ENCODE assay signal across 15 cellular contexts in the genomic region with DNA sequence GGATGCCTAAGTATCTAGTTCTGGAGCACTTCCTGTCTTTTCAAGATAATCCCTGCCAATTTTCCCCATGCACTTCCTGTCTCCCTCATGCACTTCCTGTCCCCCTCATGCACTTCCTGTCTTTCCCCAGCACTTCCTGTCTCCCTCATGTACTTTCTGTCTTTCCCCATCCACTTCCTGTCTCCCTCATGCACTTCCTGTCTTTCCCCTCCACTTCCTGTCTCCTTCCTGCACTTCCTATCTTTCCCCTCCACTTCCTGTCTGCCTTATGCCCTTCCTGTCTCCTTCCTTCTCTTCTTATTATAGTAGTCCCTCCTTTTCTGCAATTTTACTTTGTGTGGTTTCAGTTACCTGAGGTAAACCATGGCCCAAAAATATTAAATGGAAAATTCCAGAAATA. TPM values are rescaled to one million over a fixed set of nuclear protein-coding genes. Genes with fewer than 3 reads are reported as not detected.
DNase-seq lines count a peak whose midpoint lies in the region; ATAC-seq, FAIRE-seq and TF ChIP-seq lines count a peak whose summit lies in the region.
"Had no signal": no experiment of that assay in that cellular context is flagged by ENCODE, and none has a peak within 500 bp of the region (broad histone marks: within the 10 kb centered on the region; RNA-seq: fewer than 3 reads in every experiment).

No MANE protein-coding gene starts in this region.

- TF ChIP-seq CTCF in HepG2 (CRISPR knock-in tag; IDR thresholded peaks at IDR 0.05) (no peak), right lobe of liver (IDR thresholded peaks at IDR 0.05) (no peak), Loucy (conservative IDR thresholded peaks at IDR 0.05; ENCODE audit: low read length) (no peak), ascending aorta (IDR thresholded peaks at IDR 0.05) (no peak)

- in situ Hi-C loops in HepG2 (cut with HindIII; ENCODE audit: extremely low pct_ligation_motif_present, low pct_unique_long_range_greater_than_20kb): no loop called here

- intact Hi-C loops in HepG2 (cut with micrococcal nuclease; ENCODE audit: unreplicated experiment) (no loop called here), right lobe of liver (cut with DNase I) (no loop called here), ascending aorta (cut with DNase I) (no loop called here)

- H3K27ac ChIP-seq in HepG2 (ENCODE audit: extremely low read length, insufficient read depth, low read length) (no peak overlapping the region), right lobe of liver (no peak overlapping the region), thymus (ENCODE audit: low read depth) (peak overlapping the region; percentile 15), ascending aorta (no peak overlapping the region)
- H3K27ac ChIP-seq: ovary had no signal

- no peaks in the 10 kb centered on the region for H4K20me1 ChIP-seq in HepG2 (ENCODE audit: insufficient read depth, low read length)
- no peaks in the 10 kb centered on the region for H4K20me1 ChIP-seq in Loucy (ENCODE audit: insufficient read depth, low read length, poor library complexity, severe bottlenecking)

- peak overlapping the region; percentile 1 to 61 for H3K27ac Mint-ChIP-seq in activated naive CD4-positive, alpha-beta T cell treated with anti-CD3 and anti-CD28 coated beads, Interleukin-2, amount 50 U/mL, for 72 hours

- H3K4me2 ChIP-seq in HepG2 (ENCODE audit: low read depth, low read length) (no peak overlapping the region), Loucy (ENCODE audit: low read depth, low read length, poor library complexity, severe bottlenecking) (peak overlapping the region; percentile 36)

- peaks cover 20% of the 10 kb centered on the region for H3K4me1 ChIP-seq in HepG2 (ENCODE audit: insufficient read depth, low read length)
- no peaks in the 10 kb centered on the region for H3K4me1 ChIP-seq in right lobe of liver
- peaks cover 22% of the 10 kb centered on the region for H3K4me1 ChIP-seq in Loucy (ENCODE audit: insufficient read depth, low read length, poor library complexity, severe bottlenecking)
- H3K4me1 ChIP-seq in thymus (ENCODE audit: control insufficient read depth, insufficient read depth, low read length): peaks cover 3% of the 10 kb centered on the region
- H3K4me1 ChIP-seq in ascending aorta: no peaks in the 10 kb centered on the region

- BruUV-seq in HepG2 (replicated peaks; lab: Mats Ljungman, UMichigan): no TSS peak

- peaks cover 0 to 11% of the 10 kb centered on the region in 2 experiments; a peak in 2 of 5 replicates for H3K27me3 ChIP-seq in HepG2 (ENCODE audit: control insufficient read depth in 1 of 2, insufficient read depth in 2 of 2, low read length in 2 of 2)
- peaks cover 0 to 4% of the 10 kb centered on the region in 2 donors for H3K27me3 ChIP-seq in right lobe of liver
- no peaks in the 10 kb centered on the region for H3K27me3 ChIP-seq in Loucy (ENCODE audit: insufficient read depth, low read length, poor library complexity, severe bottlenecking)
- peaks cover 21% of the 10 kb centered on the region for H3K27me3 ChIP-seq in thymus (ENCODE audit: control insufficient read depth, insufficient read depth)
- peaks cover 11% of the 10 kb centered on the region for H3K27me3 ChIP-seq in ascending aorta
- H3K27me3 ChIP-seq: ovary had no signal

- peaks cover 8% of the 10 kb centered on the region for H3K9me3 ChIP-seq in HepG2 (ENCODE audit: low read length)
- H3K9me3 ChIP-seq in right lobe of liver: no peaks in the 10 kb centered on the region
- H3K9me3 ChIP-seq in Loucy (ENCODE audit: insufficient read depth, low read depth, low read length): no peaks in the 10 kb centered on the region
- H3K9me3 ChIP-seq in thymus (ENCODE audit: control insufficient read depth): peaks cover 3% of the 10 kb centered on the region
- H3K9me3 ChIP-seq in ascending aorta: no peaks in the 10 kb centered on the region
- H3K9me3 ChIP-seq: ovary had no signal

- POLR2A ChIA-PET in HepG2 (lab: Yijun Ruan, JAX): interaction anchor here (0.5 kb wide), 1 partner anchor 108 kb away, joined by 3 read pairs; no protein-coding TSS in a partner anchor

- H3F3A ChIP-seq in Loucy (ENCODE audit: low read depth): peaks cover 12% of the 10 kb centered on the region

- CTCF ChIA-PET in HepG2 (lab: Yijun Ruan, JAX; ENCODE audit: low intra/inter-chr PET ratio, low total read pairs): no interaction called here

- peaks cover 18 to 21% of the 10 kb centered on the region in 2 donors for H3K9me3 Mint-ChIP-seq in activated naive CD4-positive, alpha-beta T cell treated with anti-CD3 and anti-CD28 coated beads, Interleukin-2, amount 50 U/mL, for 72 hours

- no peaks in the 10 kb centered on the region for H3K36me3 ChIP-seq in HepG2 (replicated peaks in 1 of 2; ENCODE audit: control insufficient read depth in 1 of 2, insufficient read depth in 2 of 2, low read length in 2 of 2)
- H3K36me3 ChIP-seq in right lobe of liver: no peaks in the 10 kb centered on the region
- H3K36me3 ChIP-seq in Loucy (ENCODE audit: insufficient read depth, low read length): no peaks in the 10 kb centered on the region
- H3K36me3 ChIP-seq in thymus (ENCODE audit: control insufficient read depth, insufficient read depth): no peaks in the 10 kb centered on the region
- H3K36me3 ChIP-seq in ascending aorta: no peaks in the 10 kb centered on the region
- H3K36me3 ChIP-seq: ovary had no signal

- FAIRE-seq in HepG2 (lab: Jason Lieb, UNC): no peak
- FAIRE-seq: GM18507 had no signal

- peaks cover 0 to 26% of the 10 kb centered on the region in 2 donors for H3K36me3 Mint-ChIP-seq in activated naive CD4-positive, alpha-beta T cell treated with anti-CD3 and anti-CD28 coated beads, Interleukin-2, amount 50 U/mL, for 72 hours

- no peak overlapping the region for H3K4me3 ChIP-seq in HepG2 (replicated peaks in 1 of 3; ENCODE audit: insufficient read depth in 1 of 3, low read depth in 2 of 3, low read length in 3 of 3)
- H3K4me3 ChIP-seq in right lobe of liver: no peak overlapping the region
- H3K4me3 ChIP-seq in Loucy (ENCODE audit: low read length, poor library complexity, severe bottlenecking): peak overlapping the region; percentile 15
- H3K4me3 ChIP-seq in thymus (ENCODE audit: low read length): no peak overlapping the region
- no peak overlapping the region for H3K4me3 ChIP-seq in ascending aorta
- H3K4me3 ChIP-seq: ovary had no signal

- TF ChIP-seq EP300 in HepG2 (IDR thresholded peaks at IDR 0.05; ENCODE audit: low read depth in 2 of 2, low read length in 2 of 2): no peak
- no peak for TF ChIP-seq EP300 in HepG2 (CRISPR knock-in tag; IDR thresholded peaks at IDR 0.05; ENCODE audit: borderline replicate concordance)

- no peak for TF ChIP-seq RAD21 in HepG2 (CRISPR knock-in tag; IDR thresholded peaks at IDR 0.05)

- no peak for DNase-seq in HepG2 (ENCODE audit: low spot score)
- DNase-seq in right lobe of liver: no peak
- DNase-seq in activated naive CD4-positive, alpha-beta T cell treated with anti-CD3 and anti-CD28 coated beads, Interleukin-2, amount 50 U/mL, for 72 hours (ENCODE audit: low spot score in 2 of 2): no peak
- no peak for DNase-seq in ascending aorta (ENCODE audit: low spot score in 2 of 2)
- no peak for DNase-seq in erythroblast (lab: John Stamatoyannopoulos, UW)
- DNase-seq: activated CD8-positive, alpha-beta memory T cell treated with anti-CD3 and anti-CD28 coated beads, Interleukin-2, amount 50 U/mL, for 48 hours; Calu3; cerebellar nuclear complex; left cardiac atrium; ovary; stimulated activated CD4-positive, alpha-beta T cell treated with anti-CD3 and anti-CD28 coated beads, Interleukin-2, amount 100 ng/mL, for 24 hours had no signal

- ATAC-seq in HepG2 (no peak), right lobe of liver (no peak), GM18505 (IDR thresholded peaks at IDR 0.05; ENCODE audit: unreplicated experiment) (no peak)
- ATAC-seq in activated naive CD4-positive, alpha-beta T cell treated with anti-CD3 and anti-CD28 coated beads, Interleukin-2, amount 50 U/mL, for 72 hours: no peak
- ATAC-seq: left cardiac atrium had no signal

- no peaks in the 10 kb centered on the region for H3K79me2 ChIP-seq in HepG2 (ENCODE audit: insufficient read depth, low read length)
- no peaks in the 10 kb centered on the region for H3K79me2 ChIP-seq in Loucy (ENCODE audit: insufficient read depth, low read length)

- no peak overlapping the region for H2AFZ ChIP-seq in HepG2 (ENCODE audit: low read length)
- no peak overlapping the region for H2AFZ ChIP-seq in Loucy (ENCODE audit: low read length)

- H3K9ac ChIP-seq in HepG2 (ENCODE audit: insufficient read depth, low read depth, low read length) (no peak overlapping the region), Loucy (ENCODE audit: low read depth, low read length, poor library complexity, severe bottlenecking) (no peak overlapping the region)

- H3K9me2 ChIP-seq in Loucy (replicated peaks; ENCODE audit: low read depth, low read length): no peaks in the 10 kb centered on the region

- TF ChIP-seq POLR2A in HepG2 (IDR thresholded peaks at IDR 0.05; ENCODE audit: insufficient read depth in 1 of 2, low read depth in 2 of 2, low read length in 2 of 2) (no peak), right lobe of liver (IDR thresholded peaks at IDR 0.05) (no peak), GM18505 (IDR thresholded peaks at IDR 0.05; ENCODE audit: borderline replicate concordance, extremely low read depth, insufficient read depth, insufficient read length) (no peak), erythroblast (IDR thresholded peaks at IDR 0.05; ENCODE audit: low read length) (no peak)

RNA-seq across cellular contexts. Expression of gene TNNT1, which starts 3.0 kb away (rescaled TPM):
- total RNA-seq in HepG2 (2016; rRNA removed; fragmentation: Illumina TruSeq; extraction: Trizol) (1.3 and 1.4 TPM in 2 replicates), right lobe of liver (10 to 100 TPM in 1 of 6 experiments, 1 to 10 TPM in 3, not detected in 2; 1.2 to 10.9 (median 1.6) TPM), ascending aorta (not detected)
- 0.91 and 3.3 TPM in 2 replicates for total RNA-seq in HepG2 (2016; cell fraction: cytosol; rRNA removed; fragmentation: Illumina TruSeq; extraction: Trizol; ENCODE audit: low read depth)
- 1.3 and 1.5 TPM in 2 replicates for total RNA-seq in HepG2 (2016; cell fraction: insoluble cytoplasmic fraction; rRNA removed; fragmentation: Illumina TruSeq; extraction: Trizol)
- total RNA-seq in HepG2 (2016; cell fraction: membrane; rRNA removed; fragmentation: Illumina TruSeq; extraction: Trizol): 3.2 and 3.6 TPM in 2 replicates
- total RNA-seq in HepG2 (2016; cell fraction: nucleus; rRNA removed; fragmentation: Illumina TruSeq; extraction: Trizol): 0.99 and 1.1 TPM in 2 replicates
- polyA plus RNA-seq in HepG2 (2011; rRNA removed) (1.3 and 2.4 TPM in 2 replicates), thymus (11.9 TPM)
- 2.1 and 2.2 TPM in 2 replicates for polyA plus RNA-seq in HepG2 (2011; cell fraction: cytosol; rRNA removed)
- polyA plus RNA-seq in HepG2 (2011; cell fraction: nucleus; rRNA removed): 1.6 and 1.8 TPM in 2 replicates
- 1.8 and 3.8 TPM in 2 replicates for polyA plus RNA-seq in HepG2 (2012)
- polyA plus RNA-seq in HepG2 (2016; cell fraction: cytosol; fragmentation: Illumina TruSeq; extraction: Trizol; ENCODE audit: low read depth): 3.1 and 3.6 TPM in 2 replicates
- 0.81 and 1.7 TPM in 2 replicates for polyA plus RNA-seq in HepG2 (2016; cell fraction: insoluble cytoplasmic fraction; fragmentation: Illumina TruSeq; extraction: Trizol; ENCODE audit: low read depth)
- 2.3 and 3.5 TPM in 2 replicates for polyA plus RNA-seq in HepG2 (2016; cell fraction: membrane; fragmentation: Illumina TruSeq; extraction: Trizol; ENCODE audit: low read depth)
- polyA plus RNA-seq in HepG2 (2016; cell fraction: nucleus; fragmentation: Illumina TruSeq; extraction: Trizol; ENCODE audit: insufficient read depth, low read depth): 1.7 and 2.1 TPM in 2 replicates
- 0.64 and 6.2 TPM in 2 replicates for polyA minus RNA-seq in HepG2 (2011; rRNA and poly(A)+ RNA removed; ENCODE audit: low replicate concordance)
- polyA minus RNA-seq in HepG2 (2011; cell fraction: cytosol; rRNA and poly(A)+ RNA removed): 2.5 TPM in 1 of 2 replicates, not detected in the other
- 1.0 TPM in 1 of 2 replicates, not detected in the other for polyA minus RNA-seq in HepG2 (2011; cell fraction: nucleus; rRNA and poly(A)+ RNA removed)
- 1 to 10 TPM in 1 of 2 donors, not detected in 1; 1.3 TPM for total RNA-seq in activated naive CD4-positive, alpha-beta T cell treated with anti-CD3 and anti-CD28 coated beads, Interleukin-2, amount 50 U/mL, for 72 hours

RNA-seq across cellular contexts. Expression of gene TNNI3, which starts 5.5 kb away (rescaled TPM):
- total RNA-seq in HepG2 (2016; rRNA removed; fragmentation: Illumina TruSeq; extraction: Trizol): 3.5 and 3.7 TPM in 2 replicates
- total RNA-seq in HepG2 (2016; cell fraction: cytosol; rRNA removed; fragmentation: Illumina TruSeq; extraction: Trizol; ENCODE audit: low read depth): 1.9 and 3.2 TPM in 2 replicates
- 3.8 and 5.6 TPM in 2 replicates for total RNA-seq in HepG2 (2016; cell fraction: insoluble cytoplasmic fraction; rRNA removed; fragmentation: Illumina TruSeq; extraction: Trizol)
- total RNA-seq in HepG2 (2016; cell fraction: membrane; rRNA removed; fragmentation: Illumina TruSeq; extraction: Trizol): 2.0 and 2.4 TPM in 2 replicates
- 1.6 and 2.3 TPM in 2 replicates for total RNA-seq in HepG2 (2016; cell fraction: nucleus; rRNA removed; fragmentation: Illumina TruSeq; extraction: Trizol)
- 3.7 TPM in 2 replicates for polyA plus RNA-seq in HepG2 (2011; rRNA removed)
- polyA plus RNA-seq in HepG2 (2011; cell fraction: cytosol; rRNA removed): 4.8 and 5.7 TPM in 2 replicates
- 2.4 and 3.1 TPM in 2 replicates for polyA plus RNA-seq in HepG2 (2011; cell fraction: nucleus; rRNA removed)
- polyA plus RNA-seq in HepG2 (2012): 4.6 and 9.0 TPM in 2 replicates
- 1.5 and 2.8 TPM in 2 replicates for polyA plus RNA-seq in HepG2 (2016; cell fraction: cytosol; fragmentation: Illumina TruSeq; extraction: Trizol; ENCODE audit: low read depth)
- 4.3 and 5.1 TPM in 2 replicates for polyA plus RNA-seq in HepG2 (2016; cell fraction: insoluble cytoplasmic fraction; fragmentation: Illumina TruSeq; extraction: Trizol; ENCODE audit: low read depth)
- polyA plus RNA-seq in HepG2 (2016; cell fraction: membrane; fragmentation: Illumina TruSeq; extraction: Trizol; ENCODE audit: low read depth): 1.1 and 1.6 TPM in 2 replicates
- 3.4 TPM in 2 replicates for polyA plus RNA-seq in HepG2 (2016; cell fraction: nucleus; fragmentation: Illumina TruSeq; extraction: Trizol; ENCODE audit: insufficient read depth, low read depth)
- 0.48 and 0.75 TPM in 2 replicates for polyA minus RNA-seq in HepG2 (2011; rRNA and poly(A)+ RNA removed; ENCODE audit: low replicate concordance)
- polyA minus RNA-seq in HepG2 (2011; cell fraction: cytosol; rRNA and poly(A)+ RNA removed): not detected in 2 replicates
- not detected in 2 replicates for polyA minus RNA-seq in HepG2 (2011; cell fraction: nucleus; rRNA and poly(A)+ RNA removed)
- under 1 TPM in 3 of 6 experiments, not detected in 3; 0.43 to 0.83 (median 0.62) TPM for total RNA-seq in right lobe of liver
- not detected for total RNA-seq in activated naive CD4-positive, alpha-beta T cell treated with anti-CD3 and anti-CD28 coated beads, Interleukin-2, amount 50 U/mL, for 72 hours
- 0.75 TPM for polyA plus RNA-seq in thymus
- total RNA-seq in ascending aorta: not detected

RNA-seq across cellular contexts. Expression of gene DNAAF3, which starts 14.4 kb away (rescaled TPM):
- 0.40 and 0.41 TPM in 2 replicates for total RNA-seq in HepG2 (2016; rRNA removed; fragmentation: Illumina TruSeq; extraction: Trizol)
- 0.40 TPM in 1 of 2 replicates, not detected in the other for total RNA-seq in HepG2 (2016; cell fraction: cytosol; rRNA removed; fragmentation: Illumina TruSeq; extraction: Trizol; ENCODE audit: low read depth)
- total RNA-seq in HepG2 (2016; cell fraction: insoluble cytoplasmic fraction; rRNA removed; fragmentation: Illumina TruSeq; extraction: Trizol): 0.17 and 0.30 TPM in 2 replicates
- total RNA-seq in HepG2 (2016; cell fraction: membrane; rRNA removed; fragmentation: Illumina TruSeq; extraction: Trizol): 0.17 and 0.34 TPM in 2 replicates
- 0.66 and 1.1 TPM in 2 replicates for total RNA-seq in HepG2 (2016; cell fraction: nucleus; rRNA removed; fragmentation: Illumina TruSeq; extraction: Trizol)
- polyA plus RNA-seq in HepG2 (2011; rRNA removed): 0.30 and 0.33 TPM in 2 replicates
- polyA plus RNA-seq in HepG2 (2011; cell fraction: cytosol; rRNA removed): 0.12 and 0.27 TPM in 2 replicates
- polyA plus RNA-seq in HepG2 (2011; cell fraction: nucleus; rRNA removed): 1.0 and 1.6 TPM in 2 replicates
- polyA plus RNA-seq in HepG2 (2012): 0.24 and 0.31 TPM in 2 replicates
- polyA plus RNA-seq in HepG2 (2016; cell fraction: cytosol; fragmentation: Illumina TruSeq; extraction: Trizol; ENCODE audit: low read depth): 0.28 TPM in 1 of 2 replicates, not detected in the other
- 0.41 and 0.73 TPM in 2 replicates for polyA plus RNA-seq in HepG2 (2016; cell fraction: insoluble cytoplasmic fraction; fragmentation: Illumina TruSeq; extraction: Trizol; ENCODE audit: low read depth)
- polyA plus RNA-seq in HepG2 (2016; cell fraction: membrane; fragmentation: Illumina TruSeq; extraction: Trizol; ENCODE audit: low read depth): not detected in 2 replicates
- polyA plus RNA-seq in HepG2 (2016; cell fraction: nucleus; fragmentation: Illumina TruSeq; extraction: Trizol; ENCODE audit: insufficient read depth, low read depth): 1.1 and 1.9 TPM in 2 replicates
- polyA minus RNA-seq in HepG2 (2011; rRNA and poly(A)+ RNA removed; ENCODE audit: low replicate concordance): 0.06 and 16.2 TPM in 2 replicates
- not detected in 2 replicates for polyA minus RNA-seq in HepG2 (2011; cell fraction: cytosol; rRNA and poly(A)+ RNA removed)
- 0.26 TPM in 1 of 2 replicates, not detected in the other for polyA minus RNA-seq in HepG2 (2011; cell fraction: nucleus; rRNA and poly(A)+ RNA removed)
- total RNA-seq in right lobe of liver: 1 to 10 TPM in 2 of 6 experiments, under 1 TPM in 4; 0.22 to 4.3 (median 0.49) TPM
- under 1 TPM; 0.55 to 0.95 TPM for total RNA-seq in activated naive CD4-positive, alpha-beta T cell treated with anti-CD3 and anti-CD28 coated beads, Interleukin-2, amount 50 U/mL, for 72 hours
- polyA plus RNA-seq in thymus: 0.64 TPM
- total RNA-seq in ascending aorta: not detected

RNA-seq across cellular contexts. Expression of gene SYT5, which starts 28.1 kb away (rescaled TPM):
- total RNA-seq in HepG2 (2016; rRNA removed; fragmentation: Illumina TruSeq; extraction: Trizol) (not detected in 2 replicates), right lobe of liver (1 to 10 TPM in 1 of 6 experiments, under 1 TPM in 1, not detected in 4; 0.06 to 1.7 TPM), ascending aorta (not detected)
- not detected in 2 replicates for total RNA-seq in HepG2 (2016; cell fraction: cytosol; rRNA removed; fragmentation: Illumina TruSeq; extraction: Trizol; ENCODE audit: low read depth)
- total RNA-seq in HepG2 (2016; cell fraction: insoluble cytoplasmic fraction; rRNA removed; fragmentation: Illumina TruSeq; extraction: Trizol): not detected in 2 replicates
- total RNA-seq in HepG2 (2016; cell fraction: membrane; rRNA removed; fragmentation: Illumina TruSeq; extraction: Trizol): not detected in 2 replicates
- total RNA-seq in HepG2 (2016; cell fraction: nucleus; rRNA removed; fragmentation: Illumina TruSeq; extraction: Trizol): 0.12 TPM in 1 of 2 replicates, not detected in the other
- polyA plus RNA-seq in HepG2 (2011; rRNA removed) (0.04 TPM in 1 of 2 replicates, not detected in the other), thymus (0.32 TPM)
- polyA plus RNA-seq in HepG2 (2011; cell fraction: cytosol; rRNA removed): 0.11 TPM in 1 of 2 replicates, not detected in the other
- polyA plus RNA-seq in HepG2 (2011; cell fraction: nucleus; rRNA removed): 0.87 and 0.90 TPM in 2 replicates
- 0.24 and 0.25 TPM in 2 replicates for polyA plus RNA-seq in HepG2 (2012)
- not detected in 2 replicates for polyA plus RNA-seq in HepG2 (2016; cell fraction: cytosol; fragmentation: Illumina TruSeq; extraction: Trizol; ENCODE audit: low read depth)
- not detected in 2 replicates for polyA plus RNA-seq in HepG2 (2016; cell fraction: insoluble cytoplasmic fraction; fragmentation: Illumina TruSeq; extraction: Trizol; ENCODE audit: low read depth)
- not detected in 2 replicates for polyA plus RNA-seq in HepG2 (2016; cell fraction: membrane; fragmentation: Illumina TruSeq; extraction: Trizol; ENCODE audit: low read depth)
- polyA plus RNA-seq in HepG2 (2016; cell fraction: nucleus; fragmentation: Illumina TruSeq; extraction: Trizol; ENCODE audit: insufficient read depth, low read depth): not detected in 2 replicates
- 0.05 and 0.52 TPM in 2 replicates for polyA minus RNA-seq in HepG2 (2011; rRNA and poly(A)+ RNA removed; ENCODE audit: low replicate concordance)
- polyA minus RNA-seq in HepG2 (2011; cell fraction: cytosol; rRNA and poly(A)+ RNA removed): not detected in 2 replicates
- 0.62 and 2.8 TPM in 2 replicates for polyA minus RNA-seq in HepG2 (2011; cell fraction: nucleus; rRNA and poly(A)+ RNA removed)
- total RNA-seq in activated naive CD4-positive, alpha-beta T cell treated with anti-CD3 and anti-CD28 coated beads, Interleukin-2, amount 50 U/mL, for 72 hours: not detected
- total RNA-seq: left cardiac atrium had no signal
- polyA plus RNA-seq: ovary had no signal

RNA-seq across cellular contexts. Expression of gene PPP1R12C, which starts 34.6 kb away (rescaled TPM):
- total RNA-seq in HepG2 (2016; rRNA removed; fragmentation: Illumina TruSeq; extraction: Trizol) (13.0 and 29.7 TPM in 2 replicates), right lobe of liver (10 to 100 TPM; 35.6 to 48.1 (median 41.7) TPM), ascending aorta (219 TPM)
- 8.7 and 9.6 TPM in 2 replicates for total RNA-seq in HepG2 (2016; cell fraction: cytosol; rRNA removed; fragmentation: Illumina TruSeq; extraction: Trizol; ENCODE audit: low read depth)
- 10.7 and 30.4 TPM in 2 replicates for total RNA-seq in HepG2 (2016; cell fraction: insoluble cytoplasmic fraction; rRNA removed; fragmentation: Illumina TruSeq; extraction: Trizol)
- 16.0 and 19.8 TPM in 2 replicates for total RNA-seq in HepG2 (2016; cell fraction: membrane; rRNA removed; fragmentation: Illumina TruSeq; extraction: Trizol)
- total RNA-seq in HepG2 (2016; cell fraction: nucleus; rRNA removed; fragmentation: Illumina TruSeq; extraction: Trizol): 33.8 and 39.8 TPM in 2 replicates
- polyA plus RNA-seq in HepG2 (2011; rRNA removed) (30.3 and 40.4 TPM in 2 replicates), thymus (194 TPM)
- 13.1 and 19.7 TPM in 2 replicates for polyA plus RNA-seq in HepG2 (2011; cell fraction: cytosol; rRNA removed)
- 234 and 309 TPM in 2 replicates for polyA plus RNA-seq in HepG2 (2011; cell fraction: nucleus; rRNA removed)
- 30.8 and 39.8 TPM in 2 replicates for polyA plus RNA-seq in HepG2 (2012)
- 16.9 and 17.6 TPM in 2 replicates for polyA plus RNA-seq in HepG2 (2016; cell fraction: cytosol; fragmentation: Illumina TruSeq; extraction: Trizol; ENCODE audit: low read depth)
- polyA plus RNA-seq in HepG2 (2016; cell fraction: insoluble cytoplasmic fraction; fragmentation: Illumina TruSeq; extraction: Trizol; ENCODE audit: low read depth): 21.3 and 29.2 TPM in 2 replicates
- 27.6 and 31.9 TPM in 2 replicates for polyA plus RNA-seq in HepG2 (2016; cell fraction: membrane; fragmentation: Illumina TruSeq; extraction: Trizol; ENCODE audit: low read depth)
- 194 and 196 TPM in 2 replicates for polyA plus RNA-seq in HepG2 (2016; cell fraction: nucleus; fragmentation: Illumina TruSeq; extraction: Trizol; ENCODE audit: insufficient read depth, low read depth)
- polyA minus RNA-seq in HepG2 (2011; rRNA and poly(A)+ RNA removed; ENCODE audit: low replicate concordance): 20.6 and 25.3 TPM in 2 replicates
- 6.3 and 6.7 TPM in 2 replicates for polyA minus RNA-seq in HepG2 (2011; cell fraction: cytosol; rRNA and poly(A)+ RNA removed)
- polyA minus RNA-seq in HepG2 (2011; cell fraction: nucleus; rRNA and poly(A)+ RNA removed): 22.7 and 26.5 TPM in 2 replicates
- total RNA-seq in activated naive CD4-positive, alpha-beta T cell treated with anti-CD3 and anti-CD28 coated beads, Interleukin-2, amount 50 U/mL, for 72 hours: 10 to 100 TPM; 52.7 to 76.5 TPM
